Comparison of ENCODE assay signal across 9 cellular contexts in genomic region chr14:100303179-100303578, GRCh38. TPM values are rescaled to one million over a fixed set of nuclear protein-coding genes. Genes with fewer than 3 reads are reported as not detected.
DNase-seq lines count a peak whose midpoint lies in the region; ATAC-seq and TF ChIP-seq lines count a peak whose summit lies in the region.
"Had no signal": no experiment of that assay in that cellular context is flagged by ENCODE, and none has a peak within 500 bp of the region (broad histone marks: within the 10 kb centered on the region; RNA-seq: fewer than 3 reads in every experiment).

No MANE protein-coding gene starts in this region.

- no peaks in the 10 kb centered on the region for H3K9me3 ChIP-seq in transverse colon

- H3K27ac Mint-ChIP-seq in activated CD4-positive, alpha-beta T cell treated with anti-CD3 and anti-CD28 coated beads, Interleukin-2, amount 10 ng/mL, durations not matched to agents 7 days and 5 days = no peak overlapping the region
- H3K27ac Mint-ChIP-seq: activated CD8-positive, alpha-beta memory T cell treated with anti-CD3 and anti-CD28 coated beads, Interleukin-2, amount 10 ng/mL, durations not matched to agents 7 days and 5 days had no signal

- no peaks in the 10 kb centered on the region for H3K36me3 ChIP-seq in transverse colon

- H3K4me1 Mint-ChIP-seq in activated CD4-positive, alpha-beta T cell treated with anti-CD3 and anti-CD28 coated beads, Interleukin-2, amount 10 ng/mL, durations not matched to agents 7 days and 5 days = peaks cover 16% of the 10 kb centered on the region

- CTCF ChIA-PET in activated CD4-positive, alpha-beta T cell treated with anti-CD3 and anti-CD28 coated beads, Interleukin-2, amount 10 ng/mL, durations not matched to agents 7 days and 5 days (lab: Charles Lee) = interaction anchor here (0.6 to 10.5 kb wide), 7 partner anchors 8 to 74 kb away, joined by 3 to 64 read pairs (median 3); no protein-coding TSS in a partner anchor

- H3K4me3 Mint-ChIP-seq in activated CD4-positive, alpha-beta T cell treated with anti-CD3 and anti-CD28 coated beads, Interleukin-2, amount 10 ng/mL, durations not matched to agents 7 days and 5 days = no peak overlapping the region
- H3K4me3 Mint-ChIP-seq: activated CD8-positive, alpha-beta memory T cell treated with anti-CD3 and anti-CD28 coated beads, Interleukin-2, amount 10 ng/mL, durations not matched to agents 7 days and 5 days had no signal

- H3K4me3 ChIP-seq in transverse colon = no peak overlapping the region

- peaks cover 23% of the 10 kb centered on the region for H3K27me3 Mint-ChIP-seq in activated CD4-positive, alpha-beta T cell treated with anti-CD3 and anti-CD28 coated beads, Interleukin-2, amount 10 ng/mL, durations not matched to agents 7 days and 5 days

- WGBS in transverse colon (ENCODE audit: low coverage in 1 of 2), 2 donors = 33 to 58% methylated on average over 2 to 8 of the region's 8 CpGs

- H3K4me1 ChIP-seq in foreskin keratinocyte (no peaks in the 10 kb centered on the region), transverse colon (peaks cover 10 to 46% (median 26%) of the 10 kb centered on the region in 4 donors)

- TF ChIP-seq POLR2A in transverse colon (IDR thresholded peaks at IDR 0.05) = no peak

- peak; percentile 48 for DNase-seq in Right ventricle myocardium inferior (ENCODE audit: missing footprints)
- no peak for DNase-seq in Right ventricle myocardium superior
- DNase-seq in RPMI7951 (ENCODE audit: low read depth) = peak; percentile 22
- DNase-seq in foreskin keratinocyte = no peak
- DNase-seq in transverse colon = no peak
- no peak for DNase-seq in DMS114 treated with DMSO at 0.1 percent for 48 hours (lab: John Stamatoyannopoulos, UW; ENCODE audit: unreplicated experiment)
- DNase-seq in retina = no peak
- no peak for DNase-seq in activated CD4-positive, alpha-beta T cell treated with anti-CD3 and anti-CD28 coated beads, Interleukin-2, amount 10 ng/mL, durations not matched to agents 7 days and 5 days
- DNase-seq: activated CD8-positive, alpha-beta memory T cell treated with anti-CD3 and anti-CD28 coated beads, Interleukin-2, amount 10 ng/mL, durations not matched to agents 7 days and 5 days had no signal

- H3K9me3 Mint-ChIP-seq in activated CD4-positive, alpha-beta T cell treated with anti-CD3 and anti-CD28 coated beads, Interleukin-2, amount 10 ng/mL, durations not matched to agents 7 days and 5 days = no peaks in the 10 kb centered on the region

- H3K27me3 ChIP-seq in foreskin keratinocyte (no peaks in the 10 kb centered on the region), transverse colon (no peaks in the 10 kb centered on the region)

- no peak overlapping the region for H3K27ac ChIP-seq in foreskin keratinocyte
- H3K27ac ChIP-seq in transverse colon = no peak overlapping the region

- intact Hi-C loops in Right ventricle myocardium inferior (cut with DNase I) = no loop called here
- intact Hi-C loops in Right ventricle myocardium superior (cut with DNase I) = no loop called here
- intact Hi-C loops in transverse colon (cut with DNase I; ENCODE audit: low total_unique reads) = no loop called here

- POLR2A ChIA-PET in activated CD4-positive, alpha-beta T cell treated with anti-CD3 and anti-CD28 coated beads, Interleukin-2, amount 10 ng/mL, durations not matched to agents 7 days and 5 days (lab: Charles Lee) = no interaction called here

- in situ Hi-C loops in transverse colon (cut with MboI; ENCODE audit: low pct_ligation_motif_present in 1 of 4, low pct_unique_long_range_greater_than_20kb in 1 of 4, low sequenced_read_pairs in 3 of 4) = no loop called here

- no peak for TF ChIP-seq EP300 in transverse colon (IDR thresholded peaks at IDR 0.05; ENCODE audit: low read depth)

- ATAC-seq in Right ventricle myocardium inferior (no peak), Right ventricle myocardium superior (ENCODE audit: poor library complexity) (no peak), foreskin keratinocyte (no peak)
- ATAC-seq: activated CD8-positive, alpha-beta memory T cell treated with anti-CD3 and anti-CD28 coated beads, Interleukin-2, amount 10 ng/mL, durations not matched to agents 7 days and 5 days had no signal

- TF ChIP-seq CTCF in foreskin keratinocyte (conservative IDR thresholded peaks at IDR 0.05) = peak; percentile 64
- TF ChIP-seq CTCF in transverse colon (IDR thresholded peaks at IDR 0.05) = peak; percentile 35 to 49 (median 42)

- H3K36me3 Mint-ChIP-seq in activated CD4-positive, alpha-beta T cell treated with anti-CD3 and anti-CD28 coated beads, Interleukin-2, amount 10 ng/mL, durations not matched to agents 7 days and 5 days (ENCODE audit: low read depth) = peaks cover 4% of the 10 kb centered on the region
- H3K36me3 Mint-ChIP-seq: activated CD8-positive, alpha-beta memory T cell treated with anti-CD3 and anti-CD28 coated beads, Interleukin-2, amount 10 ng/mL, durations not matched to agents 7 days and 5 days had no signal

RNA-seq across cellular contexts. Expression of gene SLC25A29, which starts 3.1 kb away (rescaled TPM):
- 18.6 TPM for total RNA-seq in Right ventricle myocardium inferior
- total RNA-seq in Right ventricle myocardium superior = 17.6 TPM
- total RNA-seq in RPMI7951 (2014; rRNA removed; shearing (Covaris generic)) = 7.7 and 10.9 TPM in 2 replicates
- 10.5 and 12.0 TPM in 2 replicates for total RNA-seq in foreskin keratinocyte
- 12.8 and 13.2 TPM in 2 replicates for polyA plus RNA-seq in foreskin keratinocyte
- 10 to 100 TPM; 16.8 to 62.7 (median 19.7) TPM for total RNA-seq in transverse colon
- total RNA-seq in activated CD4-positive, alpha-beta T cell treated with anti-CD3 and anti-CD28 coated beads, Interleukin-2, amount 10 ng/mL, durations not matched to agents 7 days and 5 days = 1 to 10 TPM; 1.5 to 2.2 TPM

RNA-seq across cellular contexts. Expression of gene SLC25A47, which starts 20.0 kb away (rescaled TPM):
- total RNA-seq in Right ventricle myocardium inferior (not detected), Right ventricle myocardium superior (not detected), foreskin keratinocyte (not detected in 2 replicates), transverse colon (under 1 TPM in 2 of 4 donors, not detected in 2; 0.27 to 0.32 TPM)
- total RNA-seq in RPMI7951 (2014; rRNA removed; shearing (Covaris generic)) = not detected in 2 replicates
- not detected in 2 replicates for polyA plus RNA-seq in foreskin keratinocyte
- total RNA-seq in activated CD4-positive, alpha-beta T cell treated with anti-CD3 and anti-CD28 coated beads, Interleukin-2, amount 10 ng/mL, durations not matched to agents 7 days and 5 days = not detected
- total RNA-seq: activated CD8-positive, alpha-beta memory T cell treated with anti-CD3 and anti-CD28 coated beads, Interleukin-2, amount 10 ng/mL, durations not matched to agents 7 days and 5 days had no signal

Comparison
In these comparisons a context has a peak if more than half of its experiments do, and no peak if none do; other contexts are left out.
1. DNase-seq: peak in Right ventricle myocardium inferior (single experiment) and RPMI7951 (single experiment); none in Right ventricle myocardium superior (single experiment), foreskin keratinocyte (0 of 2), transverse colon (single experiment), DMS114 treated with DMSO at 0.1 percent for 48 hours (single experiment), retina (single experiment) and activated CD4-positive, alpha-beta T cell treated with anti-CD3 and anti-CD28 coated beads, Interleukin-2, amount 10 ng/mL, durations not matched to agents 7 days and 5 days (single experiment).